Comparison of ENCODE assay signal across 1 cellular context in the genomic region with DNA sequence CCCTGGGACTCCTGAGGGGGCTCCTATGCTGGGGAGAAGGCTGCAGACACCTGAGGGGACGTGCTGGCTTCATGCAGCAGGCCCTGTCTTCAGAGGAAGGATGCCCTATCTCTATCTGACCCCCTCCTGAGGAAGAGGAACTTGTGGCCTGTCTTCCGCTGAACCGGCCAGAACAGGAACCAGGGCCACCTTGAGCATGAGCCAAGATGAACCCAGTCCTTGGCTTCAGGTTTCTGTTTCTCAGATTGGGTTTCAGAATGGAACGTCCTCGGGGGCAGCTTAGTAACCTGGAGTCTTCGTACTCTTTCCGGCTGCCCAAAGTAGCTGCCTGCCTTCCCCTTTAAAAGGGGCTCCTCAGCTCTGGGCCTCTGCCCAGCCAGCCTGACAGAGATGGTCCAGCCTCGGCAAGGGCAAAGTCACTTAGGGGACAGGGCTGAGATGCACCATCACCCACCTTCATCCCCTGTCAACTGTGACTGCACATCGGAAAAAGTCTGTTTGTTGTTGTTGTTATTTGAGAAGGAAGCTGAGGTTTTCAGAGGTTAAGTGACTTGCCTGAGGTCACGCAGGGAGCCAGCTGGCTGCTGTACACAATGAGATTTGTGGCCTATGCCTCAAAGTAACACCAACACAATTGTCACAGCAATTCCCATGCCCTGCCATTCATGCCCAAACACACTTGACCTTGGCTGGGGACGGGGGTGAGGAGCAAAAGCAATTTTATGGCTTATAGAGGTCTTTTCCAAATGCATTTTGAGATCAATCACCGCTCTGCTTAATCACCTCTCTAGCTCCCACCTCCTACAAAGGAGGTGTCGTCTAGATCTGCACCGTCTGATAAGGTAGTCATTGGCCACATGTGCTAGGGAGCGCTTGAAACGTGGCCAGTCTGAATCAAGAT.
TF ChIP-seq lines count a peak whose summit lies in the region.

No MANE protein-coding gene starts in this region.

TF ChIP-seq in HEK293, 187 proteins besides CTCF, POLR2A, EP300 and RAD21 (continued from another document and continues in another):
- TF ChIP-seq ZNF529 (tag by site-specific recombination; IDR thresholded peaks at IDR 0.05; ENCODE audit: insufficient replicate concordance) (no peak), ZNF121 (tag by site-specific recombination; IDR thresholded peaks at IDR 0.05) (no peak), ZNF391 (tag by site-specific recombination; IDR thresholded peaks at IDR 0.05; ENCODE audit: borderline replicate concordance, low read depth) (0 out of 2 replicates have a peak, but pooled peaks have one; percentile 37), ZFHX2 (tag by site-specific recombination; conservative IDR thresholded peaks at IDR 0.05) (peak; percentile 45; the same call in 1 of the 2 replicates), ZIC2 (tag by site-specific recombination; IDR thresholded peaks at IDR 0.05) (no peak), GFI1B (tag by site-specific recombination; IDR thresholded peaks at IDR 0.05) (peak; percentile 72), ZBTB21 (tag by site-specific recombination; IDR thresholded peaks at IDR 0.05) (no peak), TRIM28 (IDR thresholded peaks at IDR 0.05; ENCODE audit: borderline replicate concordance, low read length) (peak; percentile 69; the same call in 1 of the 2 replicates), ZNF221 (tag by site-specific recombination; IDR thresholded peaks at IDR 0.05; ENCODE audit: borderline replicate concordance) (no peak), ZNF560 (tag by site-specific recombination; IDR thresholded peaks at IDR 0.05; ENCODE audit: borderline replicate concordance) (no peak), ZNF677 (tag by site-specific recombination; IDR thresholded peaks at IDR 0.05) (no peak), ZNF366 (tag by site-specific recombination; conservative IDR thresholded peaks at IDR 0.05) (peak; percentile 78), EGR2 (tag by site-specific recombination; IDR thresholded peaks at IDR 0.05; ENCODE audit: low read depth) (0 out of 2 replicates have a peak, but pooled peaks have one; percentile 15), ZNF335 (tag by site-specific recombination; conservative IDR thresholded peaks at IDR 0.05) (peak; percentile 53; the same call in 1 of the 2 replicates), ZNF394 (tag by site-specific recombination; IDR thresholded peaks at IDR 0.05; ENCODE audit: borderline replicate concordance) (peak; percentile 49; the same call in 1 of the 2 replicates), ZNF843 (tag by site-specific recombination; IDR thresholded peaks at IDR 0.05) (peak; percentile 85), ZNF548 (tag by site-specific recombination; IDR thresholded peaks at IDR 0.05) (no peak), ZNF514 (tag by site-specific recombination; IDR thresholded peaks at IDR 0.05) (no peak)
- TF ChIP-seq, protein P1, sequence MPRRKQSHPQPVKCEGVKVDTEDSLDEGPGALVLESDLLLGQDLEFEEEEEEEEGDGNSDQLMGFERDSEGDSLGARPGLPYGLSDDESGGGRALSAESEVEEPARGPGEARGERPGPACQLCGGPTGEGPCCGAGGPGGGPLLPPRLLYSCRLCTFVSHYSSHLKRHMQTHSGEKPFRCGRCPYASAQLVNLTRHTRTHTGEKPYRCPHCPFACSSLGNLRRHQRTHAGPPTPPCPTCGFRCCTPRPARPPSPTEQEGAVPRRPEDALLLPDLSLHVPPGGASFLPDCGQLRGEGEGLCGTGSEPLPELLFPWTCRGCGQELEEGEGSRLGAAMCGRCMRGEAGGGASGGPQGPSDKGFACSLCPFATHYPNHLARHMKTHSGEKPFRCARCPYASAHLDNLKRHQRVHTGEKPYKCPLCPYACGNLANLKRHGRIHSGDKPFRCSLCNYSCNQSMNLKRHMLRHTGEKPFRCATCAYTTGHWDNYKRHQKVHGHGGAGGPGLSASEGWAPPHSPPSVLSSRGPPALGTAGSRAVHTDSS (tag by site-specific recombination; IDR thresholded peaks at IDR 0.05): peak; percentile 51; the same call in 1 of the 2 replicates
- TF ChIP-seq, protein P2, sequence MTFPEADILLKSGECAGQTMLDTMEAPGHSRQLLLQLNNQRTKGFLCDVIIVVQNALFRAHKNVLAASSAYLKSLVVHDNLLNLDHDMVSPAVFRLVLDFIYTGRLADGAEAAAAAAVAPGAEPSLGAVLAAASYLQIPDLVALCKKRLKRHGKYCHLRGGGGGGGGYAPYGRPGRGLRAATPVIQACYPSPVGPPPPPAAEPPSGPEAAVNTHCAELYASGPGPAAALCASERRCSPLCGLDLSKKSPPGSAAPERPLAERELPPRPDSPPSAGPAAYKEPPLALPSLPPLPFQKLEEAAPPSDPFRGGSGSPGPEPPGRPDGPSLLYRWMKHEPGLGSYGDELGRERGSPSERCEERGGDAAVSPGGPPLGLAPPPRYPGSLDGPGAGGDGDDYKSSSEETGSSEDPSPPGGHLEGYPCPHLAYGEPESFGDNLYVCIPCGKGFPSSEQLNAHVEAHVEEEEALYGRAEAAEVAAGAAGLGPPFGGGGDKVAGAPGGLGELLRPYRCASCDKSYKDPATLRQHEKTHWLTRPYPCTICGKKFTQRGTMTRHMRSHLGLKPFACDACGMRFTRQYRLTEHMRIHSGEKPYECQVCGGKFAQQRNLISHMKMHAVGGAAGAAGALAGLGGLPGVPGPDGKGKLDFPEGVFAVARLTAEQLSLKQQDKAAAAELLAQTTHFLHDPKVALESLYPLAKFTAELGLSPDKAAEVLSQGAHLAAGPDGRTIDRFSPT (tag by site-specific recombination; IDR thresholded peaks at IDR 0.05): peak; percentile 67
- TF ChIP-seq, protein P3, sequence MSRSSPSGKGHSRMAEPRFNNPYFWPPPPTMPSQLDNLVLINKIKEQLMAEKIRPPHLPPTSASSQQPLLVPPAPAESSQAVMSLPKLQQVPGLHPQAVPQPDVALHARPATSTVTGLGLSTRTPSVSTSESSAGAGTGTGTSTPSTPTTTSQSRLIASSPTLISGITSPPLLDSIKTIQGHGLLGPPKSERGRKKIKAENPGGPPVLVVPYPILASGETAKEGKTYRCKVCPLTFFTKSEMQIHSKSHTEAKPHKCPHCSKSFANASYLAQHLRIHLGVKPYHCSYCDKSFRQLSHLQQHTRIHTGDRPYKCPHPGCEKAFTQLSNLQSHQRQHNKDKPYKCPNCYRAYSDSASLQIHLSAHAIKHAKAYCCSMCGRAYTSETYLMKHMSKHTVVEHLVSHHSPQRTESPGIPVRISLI (tag by site-specific recombination; IDR thresholded peaks at IDR 0.05): peak; percentile 46; the same call in 1 of the 2 replicates
- TF ChIP-seq, protein P4, sequence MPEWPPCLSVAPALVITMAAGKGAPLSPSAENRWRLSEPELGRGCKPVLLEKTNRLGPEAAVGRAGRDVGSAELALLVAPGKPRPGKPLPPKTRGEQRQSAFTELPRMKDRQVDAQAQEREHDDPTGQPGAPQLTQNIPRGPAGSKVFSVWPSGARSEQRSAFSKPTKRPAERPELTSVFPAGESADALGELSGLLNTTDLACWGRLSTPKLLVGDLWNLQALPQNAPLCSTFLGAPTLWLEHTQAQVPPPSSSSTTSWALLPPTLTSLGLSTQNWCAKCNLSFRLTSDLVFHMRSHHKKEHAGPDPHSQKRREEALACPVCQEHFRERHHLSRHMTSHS (tag by site-specific recombination; IDR thresholded peaks at IDR 0.05): 0 out of 2 replicates have a peak, but pooled peaks have one; percentile 63
- TF ChIP-seq, protein P5, sequence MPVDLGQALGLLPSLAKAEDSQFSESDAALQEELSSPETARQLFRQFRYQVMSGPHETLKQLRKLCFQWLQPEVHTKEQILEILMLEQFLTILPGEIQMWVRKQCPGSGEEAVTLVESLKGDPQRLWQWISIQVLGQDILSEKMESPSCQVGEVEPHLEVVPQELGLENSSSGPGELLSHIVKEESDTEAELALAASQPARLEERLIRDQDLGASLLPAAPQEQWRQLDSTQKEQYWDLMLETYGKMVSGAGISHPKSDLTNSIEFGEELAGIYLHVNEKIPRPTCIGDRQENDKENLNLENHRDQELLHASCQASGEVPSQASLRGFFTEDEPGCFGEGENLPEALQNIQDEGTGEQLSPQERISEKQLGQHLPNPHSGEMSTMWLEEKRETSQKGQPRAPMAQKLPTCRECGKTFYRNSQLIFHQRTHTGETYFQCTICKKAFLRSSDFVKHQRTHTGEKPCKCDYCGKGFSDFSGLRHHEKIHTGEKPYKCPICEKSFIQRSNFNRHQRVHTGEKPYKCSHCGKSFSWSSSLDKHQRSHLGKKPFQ (tag by site-specific recombination; IDR thresholded peaks at IDR 0.05): no peak
- TF ChIP-seq, protein P6, sequence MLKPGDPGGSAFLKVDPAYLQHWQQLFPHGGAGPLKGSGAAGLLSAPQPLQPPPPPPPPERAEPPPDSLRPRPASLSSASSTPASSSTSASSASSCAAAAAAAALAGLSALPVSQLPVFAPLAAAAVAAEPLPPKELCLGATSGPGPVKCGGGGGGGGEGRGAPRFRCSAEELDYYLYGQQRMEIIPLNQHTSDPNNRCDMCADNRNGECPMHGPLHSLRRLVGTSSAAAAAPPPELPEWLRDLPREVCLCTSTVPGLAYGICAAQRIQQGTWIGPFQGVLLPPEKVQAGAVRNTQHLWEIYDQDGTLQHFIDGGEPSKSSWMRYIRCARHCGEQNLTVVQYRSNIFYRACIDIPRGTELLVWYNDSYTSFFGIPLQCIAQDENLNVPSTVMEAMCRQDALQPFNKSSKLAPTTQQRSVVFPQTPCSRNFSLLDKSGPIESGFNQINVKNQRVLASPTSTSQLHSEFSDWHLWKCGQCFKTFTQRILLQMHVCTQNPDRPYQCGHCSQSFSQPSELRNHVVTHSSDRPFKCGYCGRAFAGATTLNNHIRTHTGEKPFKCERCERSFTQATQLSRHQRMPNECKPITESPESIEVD (tag by site-specific recombination; IDR thresholded peaks at IDR 0.05): no peak; the same call in 1 of the 2 replicates
- TF ChIP-seq, protein P7, sequence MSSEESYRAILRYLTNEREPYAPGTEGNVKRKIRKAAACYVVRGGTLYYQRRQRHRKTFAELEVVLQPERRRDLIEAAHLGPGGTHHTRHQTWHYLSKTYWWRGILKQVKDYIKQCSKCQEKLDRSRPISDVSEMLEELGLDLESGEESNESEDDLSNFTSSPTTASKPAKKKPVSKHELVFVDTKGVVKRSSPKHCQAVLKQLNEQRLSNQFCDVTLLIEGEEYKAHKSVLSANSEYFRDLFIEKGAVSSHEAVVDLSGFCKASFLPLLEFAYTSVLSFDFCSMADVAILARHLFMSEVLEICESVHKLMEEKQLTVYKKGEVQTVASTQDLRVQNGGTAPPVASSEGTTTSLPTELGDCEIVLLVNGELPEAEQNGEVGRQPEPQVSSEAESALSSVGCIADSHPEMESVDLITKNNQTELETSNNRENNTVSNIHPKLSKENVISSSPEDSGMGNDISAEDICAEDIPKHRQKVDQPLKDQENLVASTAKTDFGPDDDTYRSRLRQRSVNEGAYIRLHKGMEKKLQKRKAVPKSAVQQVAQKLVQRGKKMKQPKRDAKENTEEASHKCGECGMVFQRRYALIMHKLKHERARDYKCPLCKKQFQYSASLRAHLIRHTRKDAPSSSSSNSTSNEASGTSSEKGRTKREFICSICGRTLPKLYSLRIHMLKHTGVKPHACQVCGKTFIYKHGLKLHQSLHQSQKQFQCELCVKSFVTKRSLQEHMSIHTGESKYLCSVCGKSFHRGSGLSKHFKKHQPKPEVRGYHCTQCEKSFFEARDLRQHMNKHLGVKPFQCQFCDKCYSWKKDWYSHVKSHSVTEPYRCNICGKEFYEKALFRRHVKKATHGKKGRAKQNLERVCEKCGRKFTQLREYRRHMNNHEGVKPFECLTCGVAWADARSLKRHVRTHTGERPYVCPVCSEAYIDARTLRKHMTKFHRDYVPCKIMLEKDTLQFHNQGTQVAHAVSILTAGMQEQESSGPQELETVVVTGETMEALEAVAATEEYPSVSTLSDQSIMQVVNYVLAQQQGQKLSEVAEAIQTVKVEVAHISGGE (tag by site-specific recombination; conservative IDR thresholded peaks at IDR 0.05; ENCODE audit: low read depth): no peak
- TF ChIP-seq, protein P8, sequence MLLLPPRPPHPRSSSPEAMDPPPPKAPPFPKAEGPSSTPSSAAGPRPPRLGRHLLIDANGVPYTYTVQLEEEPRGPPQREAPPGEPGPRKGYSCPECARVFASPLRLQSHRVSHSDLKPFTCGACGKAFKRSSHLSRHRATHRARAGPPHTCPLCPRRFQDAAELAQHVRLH (tag by site-specific recombination; IDR thresholded peaks at IDR 0.05): 0 out of 2 replicates have a peak, but pooled peaks have one; percentile 37
- TF ChIP-seq, protein P9, sequence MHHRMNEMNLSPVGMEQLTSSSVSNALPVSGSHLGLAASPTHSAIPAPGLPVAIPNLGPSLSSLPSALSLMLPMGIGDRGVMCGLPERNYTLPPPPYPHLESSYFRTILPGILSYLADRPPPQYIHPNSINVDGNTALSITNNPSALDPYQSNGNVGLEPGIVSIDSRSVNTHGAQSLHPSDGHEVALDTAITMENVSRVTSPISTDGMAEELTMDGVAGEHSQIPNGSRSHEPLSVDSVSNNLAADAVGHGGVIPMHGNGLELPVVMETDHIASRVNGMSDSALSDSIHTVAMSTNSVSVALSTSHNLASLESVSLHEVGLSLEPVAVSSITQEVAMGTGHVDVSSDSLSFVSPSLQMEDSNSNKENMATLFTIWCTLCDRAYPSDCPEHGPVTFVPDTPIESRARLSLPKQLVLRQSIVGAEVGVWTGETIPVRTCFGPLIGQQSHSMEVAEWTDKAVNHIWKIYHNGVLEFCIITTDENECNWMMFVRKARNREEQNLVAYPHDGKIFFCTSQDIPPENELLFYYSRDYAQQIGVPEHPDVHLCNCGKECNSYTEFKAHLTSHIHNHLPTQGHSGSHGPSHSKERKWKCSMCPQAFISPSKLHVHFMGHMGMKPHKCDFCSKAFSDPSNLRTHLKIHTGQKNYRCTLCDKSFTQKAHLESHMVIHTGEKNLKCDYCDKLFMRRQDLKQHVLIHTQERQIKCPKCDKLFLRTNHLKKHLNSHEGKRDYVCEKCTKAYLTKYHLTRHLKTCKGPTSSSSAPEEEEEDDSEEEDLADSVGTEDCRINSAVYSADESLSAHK (tag by site-specific recombination; IDR thresholded peaks at IDR 0.05): peak; percentile 26; the same call in 1 of the 2 replicates
- TF ChIP-seq, protein P10, sequence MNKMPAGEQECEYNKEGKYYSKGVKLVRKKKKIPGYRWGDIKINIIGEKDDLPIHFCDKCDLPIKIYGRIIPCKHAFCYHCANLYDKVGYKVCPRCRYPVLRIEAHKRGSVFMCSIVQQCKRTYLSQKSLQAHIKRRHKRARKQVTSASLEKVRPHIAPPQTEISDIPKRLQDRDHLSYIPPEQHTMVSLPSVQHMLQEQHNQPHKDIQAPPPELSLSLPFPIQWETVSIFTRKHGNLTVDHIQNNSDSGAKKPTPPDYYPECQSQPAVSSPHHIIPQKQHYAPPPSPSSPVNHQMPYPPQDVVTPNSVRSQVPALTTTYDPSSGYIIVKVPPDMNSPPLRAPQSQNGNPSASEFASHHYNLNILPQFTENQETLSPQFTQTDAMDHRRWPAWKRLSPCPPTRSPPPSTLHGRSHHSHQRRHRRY (tag by site-specific recombination; IDR thresholded peaks at IDR 0.05): no peak
